In the genomic region with DNA sequence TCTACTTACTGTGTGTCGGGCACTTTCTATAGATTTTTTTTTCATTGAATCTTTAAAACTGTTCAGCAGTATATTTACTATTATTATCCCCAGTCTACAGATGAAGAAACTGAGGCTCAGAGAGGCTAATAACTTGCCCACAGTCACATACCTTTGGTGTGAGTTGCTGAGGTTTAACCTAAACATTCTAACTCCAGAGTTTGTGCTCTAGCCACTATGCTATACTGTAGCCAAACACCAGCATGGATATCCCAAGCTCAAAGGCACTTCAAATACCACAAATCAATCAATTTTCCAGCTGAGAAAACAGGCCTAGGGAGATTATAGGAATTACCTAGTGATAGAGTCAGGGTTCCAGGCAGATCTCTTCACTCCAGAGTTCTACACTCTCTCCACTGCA, we compare ENCODE assay signal across 1 cellular context.
TF ChIP-seq lines count a peak whose summit lies in the region.

No MANE protein-coding gene starts in this region.

TF ChIP-seq in IMR-90, 13 proteins besides CTCF, POLR2A, EP300 and RAD21:
- no peak for TF ChIP-seq RFX5 (IDR thresholded peaks at IDR 0.05; ENCODE audit: low read depth, low read length)
- TF ChIP-seq, protein P1, sequence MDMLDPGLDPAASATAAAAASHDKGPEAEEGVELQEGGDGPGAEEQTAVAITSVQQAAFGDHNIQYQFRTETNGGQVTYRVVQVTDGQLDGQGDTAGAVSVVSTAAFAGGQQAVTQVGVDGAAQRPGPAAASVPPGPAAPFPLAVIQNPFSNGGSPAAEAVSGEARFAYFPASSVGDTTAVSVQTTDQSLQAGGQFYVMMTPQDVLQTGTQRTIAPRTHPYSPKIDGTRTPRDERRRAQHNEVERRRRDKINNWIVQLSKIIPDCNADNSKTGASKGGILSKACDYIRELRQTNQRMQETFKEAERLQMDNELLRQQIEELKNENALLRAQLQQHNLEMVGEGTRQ (IDR thresholded peaks at IDR 0.05; ENCODE audit: low read depth, low read length): no peak
